Comparison of ENCODE assay signal across 8 cellular contexts in the genomic region with DNA sequence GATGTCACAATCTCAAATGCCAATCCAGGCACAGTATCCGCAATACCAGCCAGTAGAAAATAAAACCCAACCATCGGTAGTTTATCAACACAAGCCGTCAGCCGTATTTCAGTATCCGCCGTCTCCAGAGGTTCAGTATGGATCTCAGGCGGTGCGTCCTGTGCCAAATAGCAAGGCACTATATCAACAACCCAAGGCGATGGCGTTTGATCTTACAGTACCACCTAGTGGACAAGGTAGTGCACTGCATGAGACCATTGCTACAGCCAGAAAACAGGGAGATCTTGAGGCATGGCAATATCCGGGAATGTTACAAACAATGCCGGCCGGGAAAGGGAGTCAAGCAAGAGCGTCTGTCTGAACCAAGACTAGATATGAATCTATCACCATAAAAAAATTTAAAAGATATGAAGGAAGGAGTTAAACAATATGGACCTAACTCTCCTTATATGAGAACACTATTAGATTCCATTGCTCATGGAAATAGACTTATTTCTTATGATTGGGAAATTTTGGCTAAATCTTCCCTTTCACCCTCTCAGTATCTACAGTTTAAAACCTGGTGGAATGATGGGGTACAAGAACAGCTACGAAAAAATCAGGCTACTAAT. TPM values are rescaled to one million over a fixed set of nuclear protein-coding genes. Genes with fewer than 3 reads are reported as not detected.
DNase-seq lines count a peak whose midpoint lies in the region; ATAC-seq and TF ChIP-seq lines count a peak whose summit lies in the region.
"Not testable (repeated sequence)": the region's sequence is repeated elsewhere in the genome, so short reads cannot be mapped to it uniquely, and the experiment has no call there.

No MANE protein-coding gene starts in this region.

- intact Hi-C loops in activated B cell treated with CpG ODN at 0.5 μM for 24 hours (cut with micrococcal nuclease) = loop anchor here (2.0 kb wide), 1 partner anchor 123 kb away; no protein-coding TSS in a partner anchor

- H3K4me1 Mint-ChIP-seq in activated B cell treated with CpG ODN at 0.5 μM for 24 hours; glutamatergic neuron (ENCODE audit: low read depth, unreplicated experiment); nephron progenitor cell: not testable (repeated sequence)

- not testable (repeated sequence) for H3K27ac ChIP-seq in C4-2B

- not testable (repeated sequence) for H3K9me3 Mint-ChIP-seq in activated B cell treated with CpG ODN at 0.5 μM for 24 hours; glutamatergic neuron (ENCODE audit: unreplicated experiment)
- peaks cover 32% of the 10 kb centered on the region for H3K9me3 Mint-ChIP-seq in nephron progenitor cell

- peak; percentile 52 for DNase-seq in H4 (ENCODE audit: low spot score)
- DNase-seq in NCI-H345 (lab: John Stamatoyannopoulos, UW) = peak; percentile 2
- not testable (repeated sequence) for DNase-seq in activated B cell treated with CpG ODN at 0.5 μM for 24 hours
- DNase-seq in astrocyte of the cerebellum (ENCODE audit: low read depth) = peak; percentile 53
- peak; percentile 34 for DNase-seq in glutamatergic neuron
- DNase-seq in nephron progenitor cell = peak; percentile 46
- peak; percentile 1 to 19 (median 9) for DNase-seq in stimulated activated CD4-positive, alpha-beta T cell treated with anti-CD3 and anti-CD28 coated beads, TNF-alpha, amount 100 ng/mL, for 48 hours (ENCODE audit: low read depth in 3 of 3)

- not testable (repeated sequence) for H3K4me3 ChIP-seq in astrocyte of the cerebellum (ENCODE audit: low read depth, low read length)

- H3K27ac Mint-ChIP-seq in activated B cell treated with CpG ODN at 0.5 μM for 24 hours; glutamatergic neuron (ENCODE audit: unreplicated experiment); nephron progenitor cell: not testable (repeated sequence)

- POLR2A ChIA-PET in activated B cell treated with CpG ODN at 0.5 μM for 24 hours (lab: Charles Lee) = not testable (repeated sequence)

- in situ Hi-C loops in astrocyte of the cerebellum (cut with HindIII; ENCODE audit: low sequenced_read_pairs) = not testable (repeated sequence)

- H3K4me3 Mint-ChIP-seq in activated B cell treated with CpG ODN at 0.5 μM for 24 hours; glutamatergic neuron (ENCODE audit: unreplicated experiment): not testable (repeated sequence)
- H3K4me3 Mint-ChIP-seq in nephron progenitor cell = peak overlapping the region; percentile 1

- ATAC-seq in activated B cell treated with CpG ODN at 0.5 μM for 24 hours (ENCODE audit: low read depth) = not testable (repeated sequence)

- H3K27me3 Mint-ChIP-seq in activated B cell treated with CpG ODN at 0.5 μM for 24 hours (peaks cover 11% of the 10 kb centered on the region), nephron progenitor cell (ENCODE audit: low read depth, poor library complexity) (peaks cover 23% of the 10 kb centered on the region)
- not testable (repeated sequence) for H3K27me3 Mint-ChIP-seq in glutamatergic neuron (ENCODE audit: unreplicated experiment)

- TF ChIP-seq CTCF in C4-2B (conservative IDR thresholded peaks at IDR 0.05) = peak; percentile 79
- TF ChIP-seq CTCF in activated B cell treated with CpG ODN at 0.5 μM for 24 hours (IDR thresholded peaks at IDR 0.05) = peak; percentile 62
- TF ChIP-seq CTCF in astrocyte of the cerebellum (IDR thresholded peaks at IDR 0.05; ENCODE audit: low read depth, low read length, missing control alignments) = peak; percentile 72
- peak; percentile 81 for TF ChIP-seq CTCF in glutamatergic neuron (IDR thresholded peaks at IDR 0.05; ENCODE audit: partially characterized antibody, unreplicated experiment)
- peak; percentile 62 for TF ChIP-seq CTCF in nephron progenitor cell (IDR thresholded peaks at IDR 0.05)

- CTCF ChIA-PET in activated B cell treated with CpG ODN at 0.5 μM for 24 hours (lab: Charles Lee) = not testable (repeated sequence)

- H3K36me3 Mint-ChIP-seq in activated B cell treated with CpG ODN at 0.5 μM for 24 hours (ENCODE audit: low read depth); glutamatergic neuron (ENCODE audit: unreplicated experiment); nephron progenitor cell (ENCODE audit: low read depth): not testable (repeated sequence)

RNA-seq across cellular contexts. Expression of a gene that starts 46.6 kb away (rescaled TPM):
- not detected in 2 replicates for total RNA-seq in H4 (2014; rRNA removed; shearing (Covaris generic))
- not detected in 2 replicates for total RNA-seq in activated B cell treated with CpG ODN at 0.5 μM for 24 hours
- not detected for total RNA-seq in glutamatergic neuron (ENCODE audit: unreplicated experiment)
